ENCODE assay signal across 9 cellular contexts in genomic region chr22:30304495-30305244, GRCh38. TPM values are rescaled to one million over a fixed set of nuclear protein-coding genes. Genes with fewer than 3 reads are reported as not detected.
DNase-seq lines count a peak whose midpoint lies in the region; ATAC-seq and TF ChIP-seq lines count a peak whose summit lies in the region.
"Had no signal": no experiment of that assay in that cellular context is flagged by ENCODE, and none has a peak within 500 bp of the region (broad histone marks: within the 10 kb centered on the region; RNA-seq: fewer than 3 reads in every experiment).

No MANE protein-coding gene starts in this region.

- H3K36me3 Mint-ChIP-seq in dendritic cell treated with granulocyte-macrophage colony-stimulating factor and Interleukin-4, amounts not matched to agents 40 ng/mL and 50 ng/mL, for 4 days (ENCODE audit: low read depth): peaks cover 64% of the 10 kb centered on the region

- H3K4me3 ChIP-seq in osteoblast (ENCODE audit: insufficient read depth, low read length): no peak overlapping the region

- no peaks in the 10 kb centered on the region for H3K27me3 ChIP-seq in osteoblast (ENCODE audit: insufficient read depth, low read length)

- no peak overlapping the region for H3K4me2 ChIP-seq in osteoblast (ENCODE audit: insufficient read depth, low read length)

- H3K79me2 ChIP-seq in osteoblast (ENCODE audit: insufficient read depth, low read length): peaks cover 96% of the 10 kb centered on the region

- H3K27me3 Mint-ChIP-seq in dendritic cell treated with granulocyte-macrophage colony-stimulating factor and Interleukin-4, amounts not matched to agents 40 ng/mL and 50 ng/mL, for 4 days: no peaks in the 10 kb centered on the region

- H3K9me3 ChIP-seq in osteoblast (ENCODE audit: low read depth, low read length): no peaks in the 10 kb centered on the region

- peaks cover 33% of the 10 kb centered on the region for H3K36me3 ChIP-seq in osteoblast (ENCODE audit: insufficient read depth, low read length)

- peak overlapping the region; percentile 85 for H3K27ac Mint-ChIP-seq in dendritic cell treated with granulocyte-macrophage colony-stimulating factor and Interleukin-4, amounts not matched to agents 40 ng/mL and 50 ng/mL, for 4 days

- intact Hi-C loops in dendritic cell treated with granulocyte-macrophage colony-stimulating factor and Interleukin-4, amounts not matched to agents 40 ng/mL and 50 ng/mL, for 4 days (cut with micrococcal nuclease): loop anchor here (1.0 to 2.0 kb wide), 2 partner anchors 20 to 51 kb away; no protein-coding TSS in a partner anchor

- peaks cover 84% of the 10 kb centered on the region for H4K20me1 ChIP-seq in osteoblast (ENCODE audit: insufficient read depth, low read length)

- H2AFZ ChIP-seq in osteoblast (ENCODE audit: low read length): no peak overlapping the region

- H3K27ac ChIP-seq in osteoblast (ENCODE audit: low read depth, low read length): peak overlapping the region; percentile 1

- H3K4me3 Mint-ChIP-seq in dendritic cell treated with granulocyte-macrophage colony-stimulating factor and Interleukin-4, amounts not matched to agents 40 ng/mL and 50 ng/mL, for 4 days: no peak overlapping the region

- ATAC-seq in HG03354 (IDR thresholded peaks at IDR 0.05; ENCODE audit: poor library complexity, severe bottlenecking, unreplicated experiment): no peak

- DNase-seq in DMS79 (lab: John Stamatoyannopoulos, UW) (peak; percentile 71), NCI-H2029 (lab: John Stamatoyannopoulos, UW) (peak; percentile 69), osteoblast (ENCODE audit: insufficient read length, low spot score, missing footprints) (no peak), NCI-H2081 treated with DMSO at 0.1 percent for 48 hours (lab: John Stamatoyannopoulos, UW) (no peak), EL (no peak), NCI-H146 treated with DMSO at 0.1 percent for 48 hours (lab: John Stamatoyannopoulos, UW; ENCODE audit: unreplicated experiment) (no peak)

- peaks cover 40% of the 10 kb centered on the region for H3K4me1 ChIP-seq in osteoblast (ENCODE audit: insufficient read depth, low read length)

- TF ChIP-seq CTCF in osteoblast (IDR thresholded peaks at IDR 0.05; ENCODE audit: extremely low read depth, low read depth, low read length): no peak

- H3K4me1 Mint-ChIP-seq in dendritic cell treated with granulocyte-macrophage colony-stimulating factor and Interleukin-4, amounts not matched to agents 40 ng/mL and 50 ng/mL, for 4 days (ENCODE audit: low read depth): peaks cover 93% of the 10 kb centered on the region

- no peaks in the 10 kb centered on the region for H3K9me3 Mint-ChIP-seq in dendritic cell treated with granulocyte-macrophage colony-stimulating factor and Interleukin-4, amounts not matched to agents 40 ng/mL and 50 ng/mL, for 4 days

RNA-seq across cellular contexts. Expression of gene CASTOR1, which starts 15.4 kb away (rescaled TPM):
- 5.3 and 5.8 TPM in 2 replicates for total RNA-seq in osteoblast

RNA-seq across cellular contexts. Expression of gene TBC1D10A, which starts 22.1 kb away (rescaled TPM):
- total RNA-seq in osteoblast: 30.6 and 32.9 TPM in 2 replicates

RNA-seq across cellular contexts. Expression of gene OSM, which starts 38.0 kb away (rescaled TPM):
- not detected in 2 replicates for total RNA-seq in osteoblast
- total RNA-seq: SK-MEL-5 had no signal

RNA-seq across cellular contexts. Expression of gene SF3A1, which starts 52.0 kb away (rescaled TPM):
- total RNA-seq in osteoblast: 21.7 and 30.6 TPM in 2 replicates

RNA-seq across cellular contexts. Expression of gene CCDC157, which starts 52.1 kb away (rescaled TPM):
- total RNA-seq in osteoblast: 2.9 TPM in 2 replicates

Comparison
In these comparisons a context has a peak if more than half of its experiments do, and no peak if none do; other contexts are left out.
1. DNase-seq: peak in DMS79 (single experiment) and NCI-H2029 (single experiment); none in osteoblast (single experiment), NCI-H2081 treated with DMSO at 0.1 percent for 48 hours (single experiment), EL (single experiment) and NCI-H146 treated with DMSO at 0.1 percent for 48 hours (single experiment).